18 cellular contexts compared by ENCODE assay signal in genomic region chr2:161710131-161710915, GRCh38.
A peak's percentile ranks its signal among the peaks of the same experiment; 100 is the strongest.
DNase-seq lines count a peak whose midpoint lies in the region; ATAC-seq and TF ChIP-seq lines count a peak whose summit lies in the region.
"Had no signal": no experiment of that assay in that cellular context is flagged by ENCODE, and none has a peak within 500 bp of the region (broad histone marks: within the 10 kb centered on the region; RNA-seq: fewer than 3 reads in every experiment).

No MANE protein-coding gene starts in this region.

- H3K36me3 ChIP-seq in KOPT-K1 (ENCODE audit: insufficient read depth, low read length) (no peaks in the 10 kb centered on the region), adipocyte (ENCODE audit: control insufficient read depth, insufficient read depth, low read length, severe bottlenecking) (no peaks in the 10 kb centered on the region), ovary (no peaks in the 10 kb centered on the region)
- H3K36me3 ChIP-seq: spleen, uterus, WERI-Rb-1 had no signal

- DNase-seq in AG08395 (ENCODE audit: low spot score) (peak; percentile 1), adipocyte (ENCODE audit: low read depth) (peak; percentile 38), fibroblast of the aortic adventitia (ENCODE audit: low read depth) (peak; percentile 27), NCI-H2081 treated with DMSO at 0.1 percent for 48 hours (lab: John Stamatoyannopoulos, UW) (no peak), DMS 273 (lab: John Stamatoyannopoulos, UW; ENCODE audit: unreplicated experiment) (no peak), ovary (no peak)
- DNase-seq in stimulated activated naive CD8-positive, alpha-beta T cell treated with anti-CD3 and anti-CD28 coated beads, Interleukin-15, amount 100 ng/mL, for 72 hours: no peak
- DNase-seq: activated CD8-positive, alpha-beta T cell treated with anti-CD3 and anti-CD28 coated beads, Interleukin-2, amount 10 ng/mL, durations not matched to agents 7 days and 5 days; amygdala; erythroblast; NCI-H1694; NCI-H446 treated with DMSO at 0.1 percent for 48 hours; spleen; uterus; WERI-Rb-1 had no signal

- no peaks in the 10 kb centered on the region for H3K27me3 ChIP-seq in adipocyte (replicated peaks; ENCODE audit: control insufficient read depth, insufficient read depth, low read length)
- H3K27me3 ChIP-seq in ovary: no peaks in the 10 kb centered on the region
- H3K27me3 ChIP-seq: spleen, uterus had no signal

- H3K9ac ChIP-seq in adipocyte (ENCODE audit: low read length): peak overlapping the region; percentile 67
- H3K9ac ChIP-seq: parathyroid adenoma had no signal

- no peak for ATAC-seq in stimulated activated naive CD8-positive, alpha-beta T cell treated with anti-CD3 and anti-CD28 coated beads, Interleukin-15, amount 100 ng/mL, for 72 hours
- ATAC-seq: activated CD8-positive, alpha-beta T cell treated with anti-CD3 and anti-CD28 coated beads, Interleukin-2, amount 10 ng/mL, durations not matched to agents 7 days and 5 days had no signal

- 71 to 80% (median 72%) methylated on average over 2 of the region's 2 CpGs for whole genome bisulfite sequencing in ovary, 3 donors

- H3K27ac Mint-ChIP-seq in stimulated activated naive CD8-positive, alpha-beta T cell treated with anti-CD3 and anti-CD28 coated beads, Interleukin-15, amount 100 ng/mL, for 72 hours: no peak overlapping the region
- H3K27ac Mint-ChIP-seq: dendritic cell treated with granulocyte-macrophage colony-stimulating factor and Interleukin-4, amounts not matched to agents 40 ng/mL and 50 ng/mL, for 4 days had no signal

- H3K4me3 ChIP-seq in adipocyte (ENCODE audit: low read length) (peak overlapping the region; percentile 76), fibroblast of the aortic adventitia (ENCODE audit: low read depth, low read length) (no peak overlapping the region), ovary (no peak overlapping the region)
- H3K4me3 ChIP-seq: uterus had no signal

- TF ChIP-seq CTCF in fibroblast of the aortic adventitia (IDR thresholded peaks at IDR 0.05; ENCODE audit: insufficient read depth, low read length): no peak
- TF ChIP-seq CTCF in ovary (IDR thresholded peaks at IDR 0.05): no peak

- TF ChIP-seq POLR2A in ovary (IDR thresholded peaks at IDR 0.05): no peak

- H3K9me3 ChIP-seq in KOPT-K1 (ENCODE audit: insufficient read depth, low read length, poor library complexity, severe bottlenecking): no peaks in the 10 kb centered on the region
- H3K9me3 ChIP-seq in adipocyte (ENCODE audit: control insufficient read depth, low read length): no peaks in the 10 kb centered on the region
- H3K9me3 ChIP-seq in ovary: no peaks in the 10 kb centered on the region
- H3K9me3 ChIP-seq: spleen, uterus had no signal

- H3K4me1 Mint-ChIP-seq in stimulated activated naive CD8-positive, alpha-beta T cell treated with anti-CD3 and anti-CD28 coated beads, Interleukin-15, amount 100 ng/mL, for 72 hours: peaks cover 6% of the 10 kb centered on the region

- H3K4me1 ChIP-seq in adipocyte (ENCODE audit: control insufficient read depth, insufficient read depth, low read length) (peaks cover 18% of the 10 kb centered on the region), ovary (ENCODE audit: insufficient read depth) (no peaks in the 10 kb centered on the region)
- H3K4me1 ChIP-seq: parathyroid adenoma, uterus had no signal

- H3K27ac ChIP-seq in KOPT-K1 (ENCODE audit: low read depth, low read length, poor library complexity, severe bottlenecking) (peak overlapping the region; percentile 54), ovary (no peak overlapping the region)
- H3K27ac ChIP-seq: parathyroid adenoma, uterus, WERI-Rb-1 had no signal

- intact Hi-C loops in ovary (cut with DNase I): no loop called here

- H3K9me3 Mint-ChIP-seq in stimulated activated naive CD8-positive, alpha-beta T cell treated with anti-CD3 and anti-CD28 coated beads, Interleukin-15, amount 100 ng/mL, for 72 hours: no peaks in the 10 kb centered on the region
- H3K9me3 Mint-ChIP-seq: dendritic cell treated with granulocyte-macrophage colony-stimulating factor and Interleukin-4, amounts not matched to agents 40 ng/mL and 50 ng/mL, for 4 days had no signal

- peaks cover 8% of the 10 kb centered on the region for H3K27me3 Mint-ChIP-seq in stimulated activated naive CD8-positive, alpha-beta T cell treated with anti-CD3 and anti-CD28 coated beads, Interleukin-15, amount 100 ng/mL, for 72 hours
- H3K27me3 Mint-ChIP-seq: dendritic cell treated with granulocyte-macrophage colony-stimulating factor and Interleukin-4, amounts not matched to agents 40 ng/mL and 50 ng/mL, for 4 days had no signal

- TF ChIP-seq EP300 in ovary (IDR thresholded peaks at IDR 0.05): no peak

- H3K4me3 Mint-ChIP-seq in stimulated activated naive CD8-positive, alpha-beta T cell treated with anti-CD3 and anti-CD28 coated beads, Interleukin-15, amount 100 ng/mL, for 72 hours: no peak overlapping the region
- H3K4me3 Mint-ChIP-seq: dendritic cell treated with granulocyte-macrophage colony-stimulating factor and Interleukin-4, amounts not matched to agents 40 ng/mL and 50 ng/mL, for 4 days had no signal

Comparison
In these comparisons a context has a peak if more than half of its experiments do, and no peak if none do; other contexts are left out.
1. DNase-seq: peak in AG08395 (single experiment), adipocyte (single experiment) and fibroblast of the aortic adventitia (single experiment); none in NCI-H2081 treated with DMSO at 0.1 percent for 48 hours (single experiment), stimulated activated naive CD8-positive, alpha-beta T cell treated with anti-CD3 and anti-CD28 coated beads, Interleukin-15, amount 100 ng/mL, for 72 hours (0 of 2), DMS 273 (single experiment) and ovary (0 of 5).